19 cellular contexts compared by ENCODE assay signal in the genomic region with DNA sequence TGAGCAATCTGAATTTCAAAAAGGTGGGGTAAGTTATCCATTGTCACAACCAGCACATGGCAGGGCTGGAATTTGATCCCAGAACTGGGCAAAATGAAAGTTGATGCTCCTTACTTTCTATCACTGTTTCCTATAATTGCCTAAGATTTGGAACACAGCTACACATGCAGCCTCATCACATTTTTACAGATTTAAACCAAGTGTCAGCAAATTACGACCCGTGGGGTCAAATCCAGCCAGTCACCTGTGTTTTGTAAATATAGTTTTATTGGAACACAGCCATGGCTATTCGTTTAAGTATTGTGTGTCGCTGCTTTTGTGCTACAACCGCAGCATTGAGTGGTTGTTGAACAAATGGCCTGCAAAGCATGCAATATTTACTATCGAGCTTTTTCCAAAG.
"Had no signal": no experiment of that assay in that cellular context is flagged by ENCODE, and none has a peak within 500 bp of the region (broad histone marks: within the 10 kb centered on the region; RNA-seq: fewer than 3 reads in every experiment).

No MANE protein-coding gene starts in this region.

- ATAC-seq: activated T-helper 17 cell treated with anti-CD3 and anti-CD28 coated beads, Interleukin-2, amount 50 U/mL, for 72 hours; Panc1 had no signal

- DNase-seq: activated CD4-positive, alpha-beta memory T cell treated with anti-CD3 and anti-CD28 coated beads for 36 hours; activated CD4-positive, alpha-beta T cell treated with anti-CD3 and anti-CD28 coated beads, Interleukin-2, amount 10 ng/mL, durations not matched to agents 7 days and 5 days; activated CD4-positive, CD25-positive, alpha-beta regulatory T cell; activated CD8-positive, alpha-beta memory T cell treated with anti-CD3 and anti-CD28 coated beads for 24 hours; activated gamma-delta T cell; activated naive CD8-positive, alpha-beta T cell treated with anti-CD3 and anti-CD28 coated beads for 36 hours; activated T-cell treated with anti-CD3 and anti-CD28 coated beads, Interleukin-2, amount 50 U/mL, for 48 hours; brain microvascular endothelial cell; NCI-H1092; NCI-H1930; NCI-H510A; NCI-H526 treated with DMSO at 0.1 percent for 48 hours; NK-92 treated with Interleukin-12 subunit alpha and Interleukin-12 subunit beta, amount 100 ng/mL, for 24 hours; Right ventricle myocardium superior; SJCRH30; SK-N-SH; T-helper 1 cell had no signal
